ENCODE assay signal across 27 cellular contexts in genomic region chr14:42782744-42783143, GRCh38.
"Had no signal": no experiment of that assay in that cellular context is flagged by ENCODE, and none has a peak within 500 bp of the region (broad histone marks: within the 10 kb centered on the region; RNA-seq: fewer than 3 reads in every experiment).

No MANE protein-coding gene starts in this region.

- H2AFZ ChIP-seq: PC-9 had no signal

- H3K27ac ChIP-seq: PC-9, RWPE1, SJCRH30, SK-N-MC had no signal

- DNase-seq: KG1, NCI-H1048, NCI-H1092 treated with DMSO at 0.1 percent for 48 hours, NCI-H1105 treated with DMSO at 0.1 percent for 48 hours, NCI-H1436, NCI-H146, NCI-H1694, NCI-H187, NCI-H1930, NCI-H2081, NCI-H2107, NCI-H2171, NCI-H226, NCI-H446 treated with DMSO at 0.1 percent for 48 hours, NCI-H510A, NCI-H524, NCI-H526, NCI-H69, NCI-H748 treated with DMSO at 0.1 percent for 48 hours, NCI-H82, PC-9, SHP77, SIG-M5, T-cell had no signal

- H3K36me3 ChIP-seq: SJCRH30 had no signal

- H3K4me3 ChIP-seq: PC-9, SJCRH30, SK-N-MC had no signal

- H3K27me3 ChIP-seq: SJCRH30 had no signal

- H3K4me2 ChIP-seq: PC-9 had no signal
